Comparison of ENCODE assay signal across 8 cellular contexts in the genomic region with DNA sequence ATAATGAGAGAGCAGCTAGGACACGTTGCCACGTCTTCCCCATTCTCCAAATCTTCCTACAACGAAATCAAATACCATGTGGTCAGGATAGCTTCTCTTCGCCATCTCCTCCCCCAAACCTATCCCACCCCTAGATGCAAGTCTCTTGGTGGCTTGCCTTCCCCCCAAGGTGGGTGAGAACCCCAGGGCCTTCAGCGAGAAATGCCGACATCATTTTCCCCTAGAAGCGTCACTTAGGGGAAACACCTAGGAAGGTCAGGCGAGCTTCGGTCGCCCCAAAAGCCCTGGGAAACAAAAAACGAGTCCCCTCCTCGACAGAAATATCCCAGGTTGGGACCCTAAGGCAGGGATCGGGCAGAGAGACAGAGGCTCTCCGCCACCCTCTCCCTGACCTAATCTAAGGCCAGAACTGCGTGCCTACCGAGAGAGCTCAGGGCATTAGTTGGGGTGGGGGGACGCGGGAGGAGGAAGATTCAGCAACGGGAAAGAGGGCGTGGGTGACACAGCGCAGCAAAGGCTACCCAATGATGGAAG. TPM values are rescaled to one million over a fixed set of nuclear protein-coding genes. Genes with fewer than 3 reads are reported as not detected.
DNase-seq lines count a peak whose midpoint lies in the region; ATAC-seq and TF ChIP-seq lines count a peak whose summit lies in the region.

No MANE protein-coding gene starts in this region.

- H3K27ac ChIP-seq in adrenal gland (peak overlapping the region; percentile 31 to 95 (median 87)), upper lobe of right lung (peak overlapping the region; percentile 97)

- no peak for TF ChIP-seq POLR2A in adrenal gland (IDR thresholded peaks at IDR 0.05)
- TF ChIP-seq POLR2A in lower leg skin (IDR thresholded peaks at IDR 0.05), result no peak

- H3K4me1 ChIP-seq in adrenal gland (replicated peaks in 1 of 2) (peaks cover 12 to 51% of the 10 kb centered on the region in 2 donors), upper lobe of right lung (peaks cover 22% of the 10 kb centered on the region)

- TF ChIP-seq CTCF in GM12864 (IDR thresholded peaks at IDR 0.05; ENCODE audit: low read depth, low read length, missing control alignments), result no peak
- no peak for TF ChIP-seq CTCF in adrenal gland (IDR thresholded peaks at IDR 0.05)
- TF ChIP-seq CTCF in lower leg skin (IDR thresholded peaks at IDR 0.05), result no peak
- TF ChIP-seq CTCF in upper lobe of right lung (IDR thresholded peaks at IDR 0.05), result no peak

- no peaks in the 10 kb centered on the region for H3K9me3 ChIP-seq in adrenal gland (replicated peaks in 1 of 3)
- H3K9me3 ChIP-seq in upper lobe of right lung, result no peaks in the 10 kb centered on the region

- intact Hi-C loops in adrenal gland (cut with DNase I) (no loop called here), lower leg skin (cut with DNase I; ENCODE audit: low total_unique reads) (no loop called here), upper lobe of right lung (cut with DNase I) (no loop called here)

- 1 to 2% (median 1%) methylated on average over 21 of the region's 21 CpGs for WGBS in adrenal gland, 4 donors
- 0 to 1% methylated on average over 21 of the region's 21 CpGs for WGBS in lower leg skin, 2 donors

- ATAC-seq in HG03175 (IDR thresholded peaks at IDR 0.05; ENCODE audit: unreplicated experiment) (peak; percentile 0), upper lobe of right lung (no peak), GM19397 (IDR thresholded peaks at IDR 0.05; ENCODE audit: unreplicated experiment) (no peak)

- H3K36me3 ChIP-seq in adrenal gland (replicated peaks in 1 of 2), result peaks cover 0 to 13% of the 10 kb centered on the region in 2 donors
- peaks cover 26% of the 10 kb centered on the region for H3K36me3 ChIP-seq in upper lobe of right lung

- no peaks in the 10 kb centered on the region for H3K27me3 ChIP-seq in adrenal gland
- H3K27me3 ChIP-seq in upper lobe of right lung, result no peaks in the 10 kb centered on the region

- no peak for DNase-seq in GM12864 (ENCODE audit: low read depth)
- DNase-seq in adrenal gland, result peak in 1 of 7 donors; percentile 17
- no peak for DNase-seq in lower leg skin (ENCODE audit: low spot score in 2 of 2)
- no peak for DNase-seq in upper lobe of right lung
- DNase-seq in NCI-H2029 treated with DMSO at 0.1 percent for 48 hours (lab: John Stamatoyannopoulos, UW), result no peak
- DNase-seq in stimulated activated CD4-positive, alpha-beta T cell treated with anti-CD3 and anti-CD28 coated beads, Interleukin-2, amount 100 ng/mL, for 48 hours, result no peak

- peak overlapping the region; percentile 94 for H3K4me3 ChIP-seq in GM12864 (ENCODE audit: low read depth, low read length)
- H3K4me3 ChIP-seq in adrenal gland, result peak overlapping the region; percentile 7 to 99 (median 69)
- peak overlapping the region; percentile 87 for H3K4me3 ChIP-seq in lower leg skin (ENCODE audit: low read depth, poor library complexity, severe bottlenecking)
- peak overlapping the region; percentile 88 for H3K4me3 ChIP-seq in upper lobe of right lung

RNA-seq across cellular contexts. Expression of a gene that starts 0.5 kb away (rescaled TPM):
- total RNA-seq in adrenal gland (10 to 100 TPM; 12.9 to 39.7 (median 19.1) TPM), lower leg skin (1 to 10 TPM; 4.6 to 8.1 (median 5.7) TPM), upper lobe of right lung (29.8 TPM)
- polyA plus RNA-seq in adrenal gland, result 10 to 100 TPM in 1 of 3 donors, 1 to 10 TPM in 2; 6.6 to 42.7 (median 9.4) TPM

RNA-seq across cellular contexts. Expression of a gene that starts 0.8 kb away (rescaled TPM):
- 10 to 100 TPM in 5 of 8 donors, 1 to 10 TPM in 3; 6.5 to 22.2 (median 11.2) TPM for total RNA-seq in adrenal gland
- 10 to 100 TPM in 1 of 3 donors, 1 to 10 TPM in 2; 3.6 to 14.8 (median 6.1) TPM for polyA plus RNA-seq in adrenal gland
- 10 to 100 TPM in 2 of 4 donors, 1 to 10 TPM in 2; 7.6 to 12.7 (median 10.4) TPM for total RNA-seq in lower leg skin
- 12.8 TPM for total RNA-seq in upper lobe of right lung
